In the genomic region with DNA sequence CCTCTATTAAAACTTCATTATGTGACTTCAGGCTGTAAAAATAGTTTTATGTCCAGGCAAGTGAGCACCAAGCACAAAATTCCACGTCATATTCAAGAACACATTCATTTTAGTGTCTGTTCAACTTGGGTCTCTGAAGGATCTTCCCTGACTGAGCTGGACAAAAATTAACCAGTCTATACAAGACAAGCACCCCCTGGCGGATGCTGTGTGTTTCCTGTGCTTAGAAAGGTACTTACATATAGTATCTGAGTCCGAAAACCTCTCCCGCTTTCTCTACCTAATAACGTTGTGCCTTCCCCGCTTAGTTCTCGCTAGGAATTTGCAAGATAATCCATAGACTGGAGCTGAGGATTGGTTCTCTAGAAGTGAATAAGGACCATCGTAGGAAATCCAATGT, we compare ENCODE assay signal across 10 cellular contexts.
DNase-seq lines count a peak whose midpoint lies in the region; TF ChIP-seq lines count a peak whose summit lies in the region.
"Had no signal": no experiment of that assay in that cellular context is flagged by ENCODE, and none has a peak within 500 bp of the region (broad histone marks: within the 10 kb centered on the region; RNA-seq: fewer than 3 reads in every experiment).

No MANE protein-coding gene starts in this region.

- no peaks in the 10 kb centered on the region for H3K4me1 ChIP-seq in adipocyte (ENCODE audit: control insufficient read depth, insufficient read depth, low read length)

- peaks cover 3% of the 10 kb centered on the region for H3K27me3 Mint-ChIP-seq in nephron progenitor cell (ENCODE audit: low read depth, poor library complexity)
- H3K27me3 Mint-ChIP-seq: stimulated activated naive CD8-positive, alpha-beta T cell treated with anti-CD3 and anti-CD28 coated beads, Interleukin-15, Interleukin-2, amounts not matched to agents 100 ng/mL and 50 ng/mL, for 24 hours; T-cell had no signal

- TF ChIP-seq CTCF in nephron progenitor cell (IDR thresholded peaks at IDR 0.05): peak; percentile 49

- H3K9me3 Mint-ChIP-seq in nephron progenitor cell: no peaks in the 10 kb centered on the region
- H3K9me3 Mint-ChIP-seq: stimulated activated naive CD8-positive, alpha-beta T cell treated with anti-CD3 and anti-CD28 coated beads, Interleukin-15, Interleukin-2, amounts not matched to agents 100 ng/mL and 50 ng/mL, for 24 hours had no signal

- no peak overlapping the region for H3K9ac ChIP-seq in adipocyte (ENCODE audit: low read length)

- no peaks in the 10 kb centered on the region for H3K27me3 ChIP-seq in adipocyte (replicated peaks; ENCODE audit: control insufficient read depth, insufficient read depth, low read length)

- H3K9me3 ChIP-seq in adipocyte (ENCODE audit: control insufficient read depth, low read length): no peaks in the 10 kb centered on the region

- no peaks in the 10 kb centered on the region for H3K36me3 Mint-ChIP-seq in nephron progenitor cell (ENCODE audit: low read depth)
- H3K36me3 Mint-ChIP-seq: T-cell had no signal

- DNase-seq in NCI-H748 (lab: John Stamatoyannopoulos, UW; ENCODE audit: unreplicated experiment) (peak; percentile 55), NCI-H748 treated with DMSO at 0.1 percent for 48 hours (lab: John Stamatoyannopoulos, UW) (no peak), HT1080 (ENCODE audit: low read depth) (peak; percentile 25), adipocyte (ENCODE audit: low read depth) (peak; percentile 65), nephron progenitor cell (peak; percentile 67), cortex of kidney (lab: John Stamatoyannopoulos, UW) (no peak), NCI-H345 (lab: John Stamatoyannopoulos, UW) (no peak), NCI-H1930 (lab: John Stamatoyannopoulos, UW) (no peak)

- H3K4me1 Mint-ChIP-seq in nephron progenitor cell: no peaks in the 10 kb centered on the region
- H3K4me1 Mint-ChIP-seq: T-cell had no signal

- H3K36me3 ChIP-seq in adipocyte (ENCODE audit: control insufficient read depth, insufficient read depth, low read length, severe bottlenecking): no peaks in the 10 kb centered on the region

- H3K4me3 ChIP-seq in adipocyte (ENCODE audit: low read length): no peak overlapping the region

- H3K27ac Mint-ChIP-seq in nephron progenitor cell: no peak overlapping the region
- H3K27ac Mint-ChIP-seq: stimulated activated naive CD8-positive, alpha-beta T cell treated with anti-CD3 and anti-CD28 coated beads, Interleukin-15, Interleukin-2, amounts not matched to agents 100 ng/mL and 50 ng/mL, for 24 hours; T-cell had no signal

- no peak overlapping the region for H3K4me3 Mint-ChIP-seq in nephron progenitor cell
- H3K4me3 Mint-ChIP-seq: stimulated activated naive CD8-positive, alpha-beta T cell treated with anti-CD3 and anti-CD28 coated beads, Interleukin-15, Interleukin-2, amounts not matched to agents 100 ng/mL and 50 ng/mL, for 24 hours; T-cell had no signal

Comparison
In these comparisons a context has a peak if more than half of its experiments do, and no peak if none do; other contexts are left out.
1. DNase-seq: peak in NCI-H748 (single experiment), HT1080 (single experiment), adipocyte (single experiment) and nephron progenitor cell (single experiment); none in NCI-H748 treated with DMSO at 0.1 percent for 48 hours (single experiment), cortex of kidney (single experiment), NCI-H345 (single experiment) and NCI-H1930 (0 of 2).